1 cellular context compared by ENCODE assay signal in the genomic region with DNA sequence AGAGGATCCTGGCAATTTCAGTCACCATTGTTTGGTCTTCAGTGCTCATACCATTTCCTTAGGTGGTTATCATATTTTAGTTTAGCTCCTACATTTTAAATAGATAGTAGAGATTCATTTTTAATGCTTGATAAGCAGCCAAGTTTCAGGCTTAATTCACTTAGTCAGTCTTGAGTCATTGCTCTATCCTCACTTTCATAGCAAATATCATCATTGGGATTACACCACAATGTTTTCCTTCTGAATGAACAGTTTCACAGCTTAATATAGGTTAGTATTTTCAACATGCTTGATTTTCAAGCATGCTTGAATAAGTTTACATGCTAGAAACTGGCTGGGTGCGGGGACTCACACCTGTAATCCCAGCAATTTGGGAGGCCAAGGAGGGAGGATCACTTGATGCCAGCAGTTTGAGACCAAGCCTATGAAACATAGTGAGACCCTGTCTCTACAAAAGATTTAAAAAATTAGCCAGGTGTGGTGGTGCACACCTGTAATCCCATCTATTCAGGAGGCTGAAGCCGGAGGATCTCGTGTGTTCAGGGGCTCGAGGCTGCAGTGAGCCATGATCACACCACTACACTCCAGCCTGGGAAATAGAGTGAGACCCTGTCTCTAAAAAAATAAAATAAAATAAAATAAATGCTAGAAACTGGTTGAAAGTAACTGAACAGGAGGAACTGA.
A peak's percentile ranks its signal among the peaks of the same experiment; 100 is the strongest.
TF ChIP-seq lines count a peak whose summit lies in the region.

No MANE protein-coding gene starts in this region.

TF ChIP-seq in HepG2, 621 proteins besides CTCF, POLR2A, EP300 and RAD21 (continued from another document):
- TF ChIP-seq, protein P1, sequence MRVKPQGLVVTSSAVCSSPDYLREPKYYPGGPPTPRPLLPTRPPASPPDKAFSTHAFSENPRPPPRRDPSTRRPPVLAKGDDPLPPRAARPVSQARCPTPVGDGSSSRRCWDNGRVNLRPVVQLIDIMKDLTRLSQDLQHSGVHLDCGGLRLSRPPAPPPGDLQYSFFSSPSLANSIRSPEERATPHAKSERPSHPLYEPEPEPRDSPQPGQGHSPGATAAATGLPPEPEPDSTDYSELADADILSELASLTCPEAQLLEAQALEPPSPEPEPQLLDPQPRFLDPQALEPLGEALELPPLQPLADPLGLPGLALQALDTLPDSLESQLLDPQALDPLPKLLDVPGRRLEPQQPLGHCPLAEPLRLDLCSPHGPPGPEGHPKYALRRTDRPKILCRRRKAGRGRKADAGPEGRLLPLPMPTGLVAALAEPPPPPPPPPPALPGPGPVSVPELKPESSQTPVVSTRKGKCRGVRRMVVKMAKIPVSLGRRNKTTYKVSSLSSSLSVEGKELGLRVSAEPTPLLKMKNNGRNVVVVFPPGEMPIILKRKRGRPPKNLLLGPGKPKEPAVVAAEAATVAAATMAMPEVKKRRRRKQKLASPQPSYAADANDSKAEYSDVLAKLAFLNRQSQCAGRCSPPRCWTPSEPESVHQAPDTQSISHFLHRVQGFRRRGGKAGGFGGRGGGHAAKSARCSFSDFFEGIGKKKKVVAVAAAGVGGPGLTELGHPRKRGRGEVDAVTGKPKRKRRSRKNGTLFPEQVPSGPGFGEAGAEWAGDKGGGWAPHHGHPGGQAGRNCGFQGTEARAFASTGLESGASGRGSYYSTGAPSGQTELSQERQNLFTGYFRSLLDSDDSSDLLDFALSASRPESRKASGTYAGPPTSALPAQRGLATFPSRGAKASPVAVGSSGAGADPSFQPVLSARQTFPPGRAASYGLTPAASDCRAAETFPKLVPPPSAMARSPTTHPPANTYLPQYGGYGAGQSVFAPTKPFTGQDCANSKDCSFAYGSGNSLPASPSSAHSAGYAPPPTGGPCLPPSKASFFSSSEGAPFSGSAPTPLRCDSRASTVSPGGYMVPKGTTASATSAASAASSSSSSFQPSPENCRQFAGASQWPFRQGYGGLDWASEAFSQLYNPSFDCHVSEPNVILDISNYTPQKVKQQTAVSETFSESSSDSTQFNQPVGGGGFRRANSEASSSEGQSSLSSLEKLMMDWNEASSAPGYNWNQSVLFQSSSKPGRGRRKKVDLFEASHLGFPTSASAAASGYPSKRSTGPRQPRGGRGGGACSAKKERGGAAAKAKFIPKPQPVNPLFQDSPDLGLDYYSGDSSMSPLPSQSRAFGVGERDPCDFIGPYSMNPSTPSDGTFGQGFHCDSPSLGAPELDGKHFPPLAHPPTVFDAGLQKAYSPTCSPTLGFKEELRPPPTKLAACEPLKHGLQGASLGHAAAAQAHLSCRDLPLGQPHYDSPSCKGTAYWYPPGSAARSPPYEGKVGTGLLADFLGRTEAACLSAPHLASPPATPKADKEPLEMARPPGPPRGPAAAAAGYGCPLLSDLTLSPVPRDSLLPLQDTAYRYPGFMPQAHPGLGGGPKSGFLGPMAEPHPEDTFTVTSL (CRISPR knock-in tag; IDR thresholded peaks at IDR 0.05; ENCODE audit: borderline replicate concordance) = no peak
- TF ChIP-seq ZNF101 (CRISPR knock-in tag; IDR thresholded peaks at IDR 0.05; ENCODE audit: borderline replicate concordance, low read depth) = no peak
- 0 out of 2 replicates have a peak, but pooled peaks have one; percentile 13 for TF ChIP-seq ZNF605 (CRISPR knock-in tag; IDR thresholded peaks at IDR 0.05)
- no peak for TF ChIP-seq DMAP1 (CRISPR knock-in tag; IDR thresholded peaks at IDR 0.05)
TF ChIP-seq in HepG2: peak in this region for 10.
